In genomic region chr9:107020040-107020530, GRCh38 we compare ENCODE assay signal across 1 cellular context.
TF ChIP-seq lines count a peak whose summit lies in the region.

No MANE protein-coding gene starts in this region.

TF ChIP-seq in GM23338, 12 proteins besides CTCF, POLR2A, EP300 and RAD21:
- TF ChIP-seq ZNF462 (CRISPR knock-in tag; IDR thresholded peaks at IDR 0.05), result no peak
- no peak for TF ChIP-seq ZNF331 (CRISPR knock-in tag; IDR thresholded peaks at IDR 0.05; ENCODE audit: low read depth)
- TF ChIP-seq REST (IDR thresholded peaks at IDR 0.05; ENCODE audit: unreplicated experiment), result no peak
- no peak for TF ChIP-seq NANOG (IDR thresholded peaks at IDR 0.05; ENCODE audit: borderline replicate concordance)
- TF ChIP-seq JUNB (IDR thresholded peaks at IDR 0.05; ENCODE audit: unreplicated experiment), result no peak
- TF ChIP-seq ETS1 (IDR thresholded peaks at IDR 0.05), result no peak
- TF ChIP-seq EZH2phosphoT487 (IDR thresholded peaks at IDR 0.05; ENCODE audit: unreplicated experiment), result no peak
- no peak for TF ChIP-seq CREB1 (CRISPR knock-in tag; IDR thresholded peaks at IDR 0.05; ENCODE audit: low read depth)
- no peak for TF ChIP-seq EZH2 (IDR thresholded peaks at IDR 0.05; ENCODE audit: low read depth, unreplicated experiment)
